Comparison of ENCODE assay signal across 10 cellular contexts in the genomic region with DNA sequence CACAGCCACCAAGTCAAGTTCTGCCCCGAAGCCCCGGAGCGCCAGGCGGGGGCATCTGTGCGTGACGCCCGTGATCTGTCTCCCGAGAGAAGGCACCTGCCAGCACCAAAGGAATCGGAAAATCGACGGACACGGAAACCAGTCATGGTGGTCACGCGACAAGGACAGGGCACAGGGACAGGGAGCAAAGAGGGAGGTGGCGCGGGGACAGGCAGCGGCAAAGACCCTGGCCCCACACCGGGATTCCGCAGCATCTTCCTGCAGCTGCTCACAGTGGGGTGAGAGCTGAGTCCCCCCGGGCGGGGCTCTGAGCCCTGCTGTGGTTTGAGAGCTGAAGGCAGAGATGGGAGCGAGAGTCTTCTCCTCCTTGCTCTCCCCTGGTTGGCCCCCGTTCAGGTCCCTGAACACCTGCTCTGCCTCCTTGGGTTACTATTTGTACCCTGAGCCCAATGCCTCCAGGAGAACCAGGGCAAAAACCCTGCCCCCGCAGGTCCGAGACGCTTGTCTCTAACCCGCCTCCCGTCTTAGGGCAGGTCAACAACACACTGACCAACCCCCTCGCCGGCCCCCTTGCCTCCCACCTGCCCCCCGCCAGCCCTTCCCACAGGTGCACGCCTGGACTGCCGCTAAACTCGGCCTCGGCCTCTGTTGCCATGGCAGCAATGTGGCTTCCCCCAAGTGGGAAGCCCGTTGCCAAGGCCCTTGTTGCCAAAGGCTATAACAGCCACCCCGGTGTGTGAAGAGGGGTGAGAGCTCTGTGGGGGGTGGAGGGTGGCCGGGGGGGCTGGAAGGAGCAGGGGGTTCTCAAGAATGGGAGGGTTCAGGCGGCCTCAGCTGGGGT. TPM values are rescaled to one million over a fixed set of nuclear protein-coding genes. Genes with fewer than 3 reads are reported as not detected.
DNase-seq lines count a peak whose midpoint lies in the region; ATAC-seq, FAIRE-seq and TF ChIP-seq lines count a peak whose summit lies in the region.
"Had no signal": no experiment of that assay in that cellular context is flagged by ENCODE, and none has a peak within 500 bp of the region (broad histone marks: within the 10 kb centered on the region; RNA-seq: fewer than 3 reads in every experiment).

No MANE protein-coding gene starts in this region.

- no peak for FAIRE-seq in GM12878 (lab: Jason Lieb, UNC)
- FAIRE-seq: urothelium cell line had no signal

- H3K36me3 ChIP-seq in Loucy (ENCODE audit: insufficient read depth, low read length) (no peaks in the 10 kb centered on the region), GM12878 (ENCODE audit: control insufficient read depth in 2 of 2, insufficient read depth in 2 of 2, low read length in 1 of 2) (peaks cover 5 to 6% of the 10 kb centered on the region in 2 experiments; a peak in 3 of 4 replicates), neural cell (ENCODE audit: insufficient read depth, low read length) (no peaks in the 10 kb centered on the region), A673 (ENCODE audit: insufficient read depth, low read length, poor library complexity, severe bottlenecking) (no peaks in the 10 kb centered on the region), left lung (peaks cover 0 to 11% of the 10 kb centered on the region in 2 donors)

- peak; percentile 41 for DNase-seq in DMS79 (lab: John Stamatoyannopoulos, UW)
- DNase-seq in GM12878 (ENCODE audit: low read depth, low spot score), result no peak
- DNase-seq in NCI-H82 treated with DMSO at 0.1 percent for 48 hours (lab: John Stamatoyannopoulos, UW; ENCODE audit: unreplicated experiment), result no peak
- DNase-seq in A673 (ENCODE audit: low spot score), result no peak
- DNase-seq in NOMO-1 treated with dmso at 0.1 percent for 144 hours (lab: John Stamatoyannopoulos, UW; ENCODE audit: unreplicated experiment), result no peak
- no peak for DNase-seq in left lung

- POLR2A ChIA-PET in GM12878 (lab: Charles Lee), result interaction anchor here (1.0 kb wide), 1 partner anchor 59 kb away, joined by 3 read pairs; no protein-coding TSS in a partner anchor
- POLR2A ChIA-PET in A673 (lab: Charles Lee; ENCODE audit: low non-redundant PET), result no interaction called here

- H3K9ac ChIP-seq in Loucy (ENCODE audit: low read depth, low read length, poor library complexity, severe bottlenecking) (peak overlapping the region; percentile 30), GM12878 (ENCODE audit: control insufficient read depth, insufficient read depth, low read length) (no peak overlapping the region), neural cell (ENCODE audit: low read length) (peak overlapping the region; percentile 50)

- H3K4me2 ChIP-seq in Loucy (ENCODE audit: low read depth, low read length, poor library complexity, severe bottlenecking), result peak overlapping the region; percentile 53
- H3K4me2 ChIP-seq in GM12878 (ENCODE audit: control insufficient read depth, insufficient read depth), result no peak overlapping the region
- H3K4me2 ChIP-seq in neural cell (ENCODE audit: low read length), result no peak overlapping the region

- H3K27me3 ChIP-seq in Loucy (ENCODE audit: insufficient read depth, low read length, poor library complexity, severe bottlenecking), result no peaks in the 10 kb centered on the region
- H3K27me3 ChIP-seq in GM12878 (replicated peaks in 1 of 2; ENCODE audit: control insufficient read depth in 2 of 2, insufficient read depth in 2 of 2, low read length in 1 of 2), result no peaks in the 10 kb centered on the region
- H3K27me3 ChIP-seq in neural cell (ENCODE audit: insufficient read depth, low read depth, low read length), result no peaks in the 10 kb centered on the region
- H3K27me3 ChIP-seq in A673 (replicated peaks; ENCODE audit: insufficient read depth, low read depth, low read length, poor library complexity), result no peaks in the 10 kb centered on the region
- H3K27me3 ChIP-seq in left lung, result no peaks in the 10 kb centered on the region

- in situ Hi-C loops in GM12878 (cut with MboI), result loop anchor here (5.0 to 10.0 kb wide), 2 partner anchors 74 to 211 kb away; no protein-coding TSS in a partner anchor

- H3F3A ChIP-seq in Loucy (ENCODE audit: low read depth), result no peaks in the 10 kb centered on the region
- H3F3A ChIP-seq in neural cell (ENCODE audit: insufficient read depth, low read length, poor library complexity, severe bottlenecking), result no peaks in the 10 kb centered on the region

- no peaks in the 10 kb centered on the region for H3K9me2 ChIP-seq in Loucy (replicated peaks; ENCODE audit: low read depth, low read length)
- H3K9me2 ChIP-seq in neural cell (ENCODE audit: insufficient read depth, low read length), result no peaks in the 10 kb centered on the region

- RAD21 ChIA-PET in GM12878 (lab: Charles Lee; ENCODE audit: unreplicated experiment), result interaction anchor here (0.6 to 2.6 kb wide), 11 partner anchors 13 to 111 kb away, joined by 3 to 14 read pairs (median 5); no protein-coding TSS in a partner anchor

- peak overlapping the region; percentile 40 for H3K4me3 ChIP-seq in Loucy (ENCODE audit: low read length, poor library complexity, severe bottlenecking)
- H3K4me3 ChIP-seq in GM12878, result no peak overlapping the region
- peak overlapping the region; percentile 42 for H3K4me3 ChIP-seq in neural cell (ENCODE audit: low read length)
- H3K4me3 ChIP-seq in A673 (ENCODE audit: low read depth, low read length, poor library complexity, severe bottlenecking), result no peak overlapping the region
- H3K4me3 ChIP-seq in left lung, result no peak overlapping the region

- H3K4me1 ChIP-seq in Loucy (ENCODE audit: insufficient read depth, low read length, poor library complexity, severe bottlenecking) (peaks cover 21% of the 10 kb centered on the region), GM12878 (ENCODE audit: control insufficient read depth, insufficient read depth, low read length) (peaks cover 6% of the 10 kb centered on the region), A673 (ENCODE audit: insufficient read depth, low read length, poor library complexity, severe bottlenecking) (peaks cover 3% of the 10 kb centered on the region), left lung (peaks cover 0 to 25% of the 10 kb centered on the region in 2 donors)

- no peak for TF ChIP-seq CTCF in Loucy (conservative IDR thresholded peaks at IDR 0.05; ENCODE audit: low read length)
- TF ChIP-seq CTCF in GM12878 (IDR thresholded peaks at IDR 0.05 in 2 of 3, conservative IDR thresholded peaks at IDR 0.05 in 1 of 3; ENCODE audit: control insufficient read depth in 2 of 3, extremely low read depth in 1 of 3, insufficient read depth in 1 of 3, low read depth in 3 of 3, low read length in 3 of 3), result no peak
- TF ChIP-seq CTCF in neural cell (IDR thresholded peaks at IDR 0.05; ENCODE audit: poor library complexity, severe bottlenecking), result no peak
- no peak for TF ChIP-seq CTCF in A673 (conservative IDR thresholded peaks at IDR 0.05; ENCODE audit: low read depth, low read length)
- TF ChIP-seq CTCF in left lung (IDR thresholded peaks at IDR 0.05), result no peak

- H3K27ac ChIP-seq in GM12878 (ENCODE audit: control insufficient read depth, insufficient read depth) (no peak overlapping the region), neural cell (ENCODE audit: low read length) (peak overlapping the region; percentile 70), A673 (ENCODE audit: low read depth, low read length, poor library complexity, severe bottlenecking) (no peak overlapping the region), left lung (peak overlapping the region in 1 of 2 donors; percentile 37)
- H3K27ac ChIP-seq: HL-60 had no signal

- CTCF ChIA-PET in GM12878 (lab: Yijun Ruan, JAX), result interaction anchor here (0.6 to 6.2 kb wide), 15 partner anchors 13 to 391 kb away, joined by 3 to 115 read pairs (median 6); no protein-coding TSS in a partner anchor
- CTCF ChIA-PET in A673 (lab: Charles Lee), result interaction anchor here (0.9 to 1.6 kb wide), 5 partner anchors 18 to 65 kb away, joined by 3 to 14 read pairs (median 7); no protein-coding TSS in a partner anchor

- no TSS peak for BruUV-seq in GM12878 (replicated peaks; lab: Mats Ljungman, UMichigan)
- BruUV-seq in A673 (replicated peaks; lab: Mats Ljungman, UMichigan), result no TSS peak

- intact Hi-C loops in GM12878 (cut with micrococcal nuclease; ENCODE audit: unreplicated experiment) (loop anchor here (1.0 to 5.0 kb wide), 3 partner anchors 64 to 209 kb away; no protein-coding TSS in a partner anchor), A673 (cut with micrococcal nuclease; ENCODE audit: unreplicated experiment) (loop anchor here (1.0 kb wide), 1 partner anchor 64 kb away; no protein-coding TSS in a partner anchor), left lung (cut with DNase I) (loop anchor here in 1 of 2 donors (5.0 kb wide), 1 partner anchor 64 kb away; no protein-coding TSS in a partner anchor)

- no peaks in the 10 kb centered on the region; the same call in 1 of the 2 replicates for H3K9me3 ChIP-seq in Loucy (ENCODE audit: insufficient read depth, low read depth, low read length)
- no peaks in the 10 kb centered on the region for H3K9me3 ChIP-seq in GM12878 (replicated peaks; ENCODE audit: control insufficient read depth, insufficient read depth, low read length)
- no peaks in the 10 kb centered on the region for H3K9me3 ChIP-seq in neural cell (ENCODE audit: low read length)
- no peaks in the 10 kb centered on the region for H3K9me3 ChIP-seq in A673 (ENCODE audit: low read depth, low read length, poor library complexity, severe bottlenecking)
- H3K9me3 ChIP-seq in left lung, result no peaks in the 10 kb centered on the region

- H3K79me2 ChIP-seq in Loucy (ENCODE audit: insufficient read depth, low read length) (no peaks in the 10 kb centered on the region), GM12878 (ENCODE audit: control insufficient read depth, insufficient read depth, low read length) (peaks cover 6% of the 10 kb centered on the region), neural cell (replicated peaks; ENCODE audit: insufficient read depth, low read length) (peaks cover 3% of the 10 kb centered on the region)

- TF ChIP-seq RAD21 in GM12878 (IDR thresholded peaks at IDR 0.05; ENCODE audit: insufficient read depth, low read depth, low read length) (no peak), neural cell (conservative IDR thresholded peaks at IDR 0.05) (no peak)

- peak overlapping the region; percentile 34; the same call in 1 of the 2 replicates for H2AFZ ChIP-seq in Loucy (ENCODE audit: low read length)
- no peak overlapping the region for H2AFZ ChIP-seq in GM12878 (ENCODE audit: control insufficient read depth, low read depth, low read length)
- no peak overlapping the region for H2AFZ ChIP-seq in neural cell (ENCODE audit: low read depth, low read length)

- no peak for TF ChIP-seq EP300 in GM12878 (IDR thresholded peaks at IDR 0.05; ENCODE audit: borderline replicate concordance in 1 of 2, control insufficient read depth in 1 of 2, low read depth in 2 of 2, low read length in 2 of 2)
- TF ChIP-seq EP300 in neural cell (conservative IDR thresholded peaks at IDR 0.05; ENCODE audit: poor library complexity, severe bottlenecking), result no peak

- SMC1A ChIA-PET in GM12878 (lab: Charles Lee; ENCODE audit: uncharacterized antibody, unreplicated experiment), result interaction anchor here (1.0 to 3.2 kb wide), 8 partner anchors 14 to 209 kb away, joined by 3 to 13 read pairs (median 8); no protein-coding TSS in a partner anchor

- WGBS in GM12878 (ENCODE audit: insufficient coverage, insufficient replicate concordance, low lambda C conversion rate, missing lambda C conversion rate), result 61% methylated on average over 34 of the region's 39 CpGs

- ATAC-seq in GM12878, result peak; percentile 10; the same call in 2 of the 3 replicates
- no peak for ATAC-seq in left lung

- TF ChIP-seq POLR2A in GM12878 (IDR thresholded peaks at IDR 0.05; ENCODE audit: low read depth, low read length), result no peak

- H4K20me1 ChIP-seq in Loucy (ENCODE audit: insufficient read depth, low read length, poor library complexity, severe bottlenecking) (no peaks in the 10 kb centered on the region), GM12878 (ENCODE audit: control insufficient read depth, insufficient read depth) (no peaks in the 10 kb centered on the region), neural cell (ENCODE audit: insufficient read depth) (no peaks in the 10 kb centered on the region)

RNA-seq across cellular contexts. Expression of gene ABR, which starts 56.2 kb away (rescaled TPM):
- total RNA-seq in GM12878 (2013; cell fraction: nucleolus; rRNA removed), result 192 and 258 TPM in 2 replicates
- 35.6 and 49.4 TPM in 2 replicates for total RNA-seq in GM12878 (2014; rRNA removed)
- total RNA-seq in GM12878 (2014; rRNA removed; fragmentation: Illumina TruSeq; extraction: Trizol), result 20.8 and 24.4 TPM in 2 replicates
- 101 and 112 TPM in 2 replicates for total RNA-seq in GM12878 (2021)
- 36.8 TPM for polyA plus RNA-seq in GM12878 (2011; ENCODE audit: low read depth)
- 17.6 and 41.4 TPM in 2 replicates for polyA plus RNA-seq in GM12878 (2011; rRNA removed)
- polyA plus RNA-seq in GM12878 (2011; cell fraction: cytosol; rRNA removed), result 34.7 and 44.4 TPM in 2 replicates
- 238 and 247 TPM in 2 replicates for polyA plus RNA-seq in GM12878 (2011; cell fraction: nucleus; rRNA removed)
- polyA plus RNA-seq in GM12878 (2012), result 50.4 and 62.8 TPM in 2 replicates
- polyA plus RNA-seq in GM12878 (2014; fragmentation: Illumina TruSeq; extraction: Trizol), result 39.5 and 40.5 TPM in 2 replicates
- 1 to 10 TPM; 1.4 to 2.5 TPM for polyA plus RNA-seq in GM12878 (2014; fragmentation: Nextera tagmentation; extraction: Ambion mirVana)
- 38.6 and 53.1 TPM in 2 replicates for polyA plus RNA-seq in GM12878 (2014; rRNA removed)
- polyA plus RNA-seq in GM12878 (2016; fragmentation: Nextera tagmentation; extraction: Ambion mirVana), result 10 to 100 TPM; 16.5 to 21.4 TPM
- polyA minus RNA-seq in GM12878 (2011; rRNA and poly(A)+ RNA removed), result 41.5 and 66.5 TPM in 2 replicates
- 31.5 and 37.0 TPM in 2 replicates for polyA minus RNA-seq in GM12878 (2011; cell fraction: cytosol; rRNA and poly(A)+ RNA removed)
- 61.5 and 95.8 TPM in 2 replicates for polyA minus RNA-seq in GM12878 (2011; cell fraction: nucleus; rRNA and poly(A)+ RNA removed)
- 34.5 and 45.2 TPM in 2 replicates for polyA plus RNA-seq in neural cell
- polyA minus RNA-seq in neural cell, result 79.5 and 103 TPM in 2 replicates
- 47.6 and 67.9 TPM in 2 replicates for total RNA-seq in A673 (2021)
- 100 to 1,000 TPM; 147 to 187 TPM for total RNA-seq in left lung

Comparison
In these comparisons a context has a peak if more than half of its experiments do, and no peak if none do; other contexts are left out.
1. H3K4me3 ChIP-seq: peak in Loucy (single experiment) and neural cell (single experiment); none in GM12878 (single experiment), A673 (single experiment) and left lung (0 of 2).